ENCODE assay signal across 11 cellular contexts in the genomic region with DNA sequence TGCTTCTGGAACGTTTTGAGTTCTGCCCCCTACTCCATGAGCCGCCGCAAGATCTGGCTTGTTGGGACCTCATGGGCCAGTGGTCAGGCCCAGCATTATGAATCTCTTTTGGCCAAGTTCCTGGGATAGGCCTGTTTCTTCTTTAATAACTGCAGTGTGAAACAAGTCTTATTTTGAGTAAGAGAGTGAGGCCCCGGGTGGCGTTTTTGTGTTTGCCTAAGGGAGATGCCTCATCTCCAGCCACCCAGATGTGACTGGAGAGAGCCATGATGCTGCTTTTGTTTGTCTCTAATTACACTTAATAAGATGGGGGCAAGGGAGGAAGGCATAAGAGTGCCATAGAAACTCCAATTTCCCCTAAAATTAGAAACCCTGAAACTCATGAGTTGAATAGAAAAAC. TPM values are rescaled to one million over a fixed set of nuclear protein-coding genes. Genes with fewer than 3 reads are reported as not detected.
DNase-seq lines count a peak whose midpoint lies in the region; ATAC-seq and TF ChIP-seq lines count a peak whose summit lies in the region.
"Had no signal": no experiment of that assay in that cellular context is flagged by ENCODE, and none has a peak within 500 bp of the region (broad histone marks: within the 10 kb centered on the region; RNA-seq: fewer than 3 reads in every experiment).

No MANE protein-coding gene starts in this region.

- DNase-seq in epithelial cell of proximal tubule (ENCODE audit: low read depth), result no peak
- DNase-seq in substantia nigra (lab: John Stamatoyannopoulos, UW), result no peak
- no peak for DNase-seq in stimulated activated CD4-positive, alpha-beta T cell treated with anti-CD3 and anti-CD28 coated beads, Interleukin-1b, Interleukin-23, amount 100 ng/mL, for 48 hours
- DNase-seq in 8988T, result no peak
- DNase-seq in Ammon's horn (ENCODE audit: low spot score), result no peak
- DNase-seq: activated CD4-positive, alpha-beta T cell treated with anti-CD3 and anti-CD28 coated beads, Interleukin-2, amount 10 ng/mL, durations not matched to agents 24 days and 14 days; erythroblast; NCI-H1694 treated with DMSO at 0.1 percent for 48 hours had no signal

- H3K4me3 ChIP-seq in epithelial cell of proximal tubule (ENCODE audit: low read depth, low read length), result peak overlapping the region; percentile 0

- TF ChIP-seq CTCF in epithelial cell of proximal tubule (conservative IDR thresholded peaks at IDR 0.05; ENCODE audit: low read depth, low read length), result no peak

- ATAC-seq in GM18511 (IDR thresholded peaks at IDR 0.05; ENCODE audit: unreplicated experiment) (peak; percentile 39), HG02763 (IDR thresholded peaks at IDR 0.05; ENCODE audit: unreplicated experiment) (peak; percentile 18)
- ATAC-seq: SK-N-SH treated with all-trans-retinoic acid at 6 μM for 48 hours had no signal

- H3K27ac ChIP-seq in substantia nigra (ENCODE audit: low read depth, low read length, poor library complexity, severe bottlenecking), result peak overlapping the region; percentile 74

RNA-seq across cellular contexts. Expression of gene KSR1, which starts 39.8 kb away (rescaled TPM):
- 7.2 and 19.9 TPM in 2 replicates for total RNA-seq in epithelial cell of proximal tubule
